28 cellular contexts compared by ENCODE assay signal in genomic region chr14:59461891-59462290, GRCh38.
"Had no signal": no experiment of that assay in that cellular context is flagged by ENCODE, and none has a peak within 500 bp of the region (broad histone marks: within the 10 kb centered on the region; RNA-seq: fewer than 3 reads in every experiment).

No MANE protein-coding gene starts in this region.

- H3K36me3 ChIP-seq: Peyer's patch had no signal

- H3K9ac ChIP-seq: SK-N-SH had no signal

- ATAC-seq: PC-3 had no signal

- H3K4me2 ChIP-seq: SK-N-SH had no signal

- H3K27me3 ChIP-seq: MG63, Peyer's patch, SJSA1 had no signal

- H3K4me3 ChIP-seq: MG63, Peyer's patch, SJSA1 had no signal

- H3K9me3 ChIP-seq: Peyer's patch, SJSA1, SK-N-SH had no signal

- DNase-seq: Kasumi-1, KG1, MG63, MV-4-11, NCI-H1092, NCI-H1105, NCI-H1417 treated with DMSO at 0.1 percent for 48 hours, NCI-H1436 treated with DMSO at 0.1 percent for 48 hours, NCI-H1694 treated with DMSO at 0.1 percent for 48 hours, NCI-H187 treated with DMSO at 0.1 percent for 48 hours, NCI-H2029, NCI-H2081, NCI-H2171 treated with DMSO at 0.1 percent for 48 hours, NCI-H2227 treated with DMSO at 0.1 percent for 48 hours, NCI-H345, NCI-H446, NCI-H510A treated with DMSO at 0.1 percent for 48 hours, NCI-H524 treated with DMSO at 0.1 percent for 48 hours, NCI-H526 treated with DMSO at 0.1 percent for 48 hours, NCI-H774, PC-3, Peyer's patch, Right ventricle myocardium superior, RPMI8226, SHP77 treated with DMSO at 0.1 percent for 48 hours, SK-N-SH, SW 1271 had no signal

- H3K27ac ChIP-seq: Peyer's patch, SJSA1 had no signal
